In genomic region chrX:124736553-124737240, GRCh38 we compare ENCODE assay signal across 10 cellular contexts.
DNase-seq lines count a peak whose midpoint lies in the region; TF ChIP-seq lines count a peak whose summit lies in the region.
"Had no signal": no experiment of that assay in that cellular context is flagged by ENCODE, and none has a peak within 500 bp of the region (broad histone marks: within the 10 kb centered on the region; RNA-seq: fewer than 3 reads in every experiment).

No MANE protein-coding gene starts in this region.

- no peak for TF ChIP-seq POLR2A in spleen (IDR thresholded peaks at IDR 0.05)

- peaks cover 4% of the 10 kb centered on the region for H3K27me3 Mint-ChIP-seq in Caco-2 (ENCODE audit: insufficient read depth, unreplicated experiment)
- H3K27me3 Mint-ChIP-seq in activated naive CD4-positive, alpha-beta T cell treated with anti-CD3 and anti-CD28 coated beads, Interleukin-2, amount 10 ng/mL, durations not matched to agents 7 days and 5 days, result no peaks in the 10 kb centered on the region

- H3K27me3 ChIP-seq in Caco-2 (replicated peaks; ENCODE audit: control insufficient read depth, insufficient read depth, low read length) (no peaks in the 10 kb centered on the region), spleen (replicated peaks in 1 of 7) (no peaks in the 10 kb centered on the region), ascending aorta (no peaks in the 10 kb centered on the region)
- H3K27me3 ChIP-seq: right lobe of liver had no signal

- intact Hi-C loops in Caco-2 (cut with micrococcal nuclease; ENCODE audit: unreplicated experiment) (no loop called here), spleen (cut with DNase I; ENCODE audit: low total_unique reads) (no loop called here), ascending aorta (cut with DNase I) (no loop called here)

- H3K4me1 ChIP-seq in Caco-2 (no peaks in the 10 kb centered on the region), spleen (no peaks in the 10 kb centered on the region), ascending aorta (no peaks in the 10 kb centered on the region)
- H3K4me1 ChIP-seq: right lobe of liver had no signal

- H3K27ac ChIP-seq in spleen (no peak overlapping the region), ascending aorta (no peak overlapping the region)
- H3K27ac ChIP-seq: right lobe of liver had no signal

- WGBS in spleen, 5 donors, result 47 to 82% (median 64%) methylated on average over 8 to 9 of the region's 9 CpGs

- POLR2A ChIA-PET in Caco-2 (lab: Charles Lee), result no interaction called here

- H3K36me3 ChIP-seq in Caco-2 (ENCODE audit: control insufficient read depth, insufficient read depth, low read length) (no peaks in the 10 kb centered on the region), spleen (no peaks in the 10 kb centered on the region), ascending aorta (no peaks in the 10 kb centered on the region)
- H3K36me3 ChIP-seq: right lobe of liver had no signal

- no peak overlapping the region for H3K27ac Mint-ChIP-seq in Caco-2 (ENCODE audit: unreplicated experiment)
- H3K27ac Mint-ChIP-seq in activated naive CD4-positive, alpha-beta T cell treated with anti-CD3 and anti-CD28 coated beads, Interleukin-2, amount 10 ng/mL, durations not matched to agents 7 days and 5 days, result peak overlapping the region; percentile 96

- H3K9me3 ChIP-seq in Caco-2, result no peaks in the 10 kb centered on the region
- H3K9me3 ChIP-seq in spleen, result no peaks in the 10 kb centered on the region
- no peaks in the 10 kb centered on the region for H3K9me3 ChIP-seq in ascending aorta
- H3K9me3 ChIP-seq: right lobe of liver had no signal

- no TSS peak for BruUV-seq in Caco-2 (replicated peaks; lab: Mats Ljungman, UMichigan)

- no peaks in the 10 kb centered on the region for H3K4me1 Mint-ChIP-seq in Caco-2 (ENCODE audit: low read depth, unreplicated experiment)
- peaks cover 47% of the 10 kb centered on the region for H3K4me1 Mint-ChIP-seq in activated naive CD4-positive, alpha-beta T cell treated with anti-CD3 and anti-CD28 coated beads, Interleukin-2, amount 10 ng/mL, durations not matched to agents 7 days and 5 days

- no peaks in the 10 kb centered on the region for H3K36me3 Mint-ChIP-seq in Caco-2 (ENCODE audit: insufficient read depth, unreplicated experiment)
- peaks cover 2% of the 10 kb centered on the region for H3K36me3 Mint-ChIP-seq in activated naive CD4-positive, alpha-beta T cell treated with anti-CD3 and anti-CD28 coated beads, Interleukin-2, amount 10 ng/mL, durations not matched to agents 7 days and 5 days

- H3K9me3 Mint-ChIP-seq in Caco-2 (ENCODE audit: unreplicated experiment), result no peaks in the 10 kb centered on the region
- no peaks in the 10 kb centered on the region for H3K9me3 Mint-ChIP-seq in activated naive CD4-positive, alpha-beta T cell treated with anti-CD3 and anti-CD28 coated beads, Interleukin-2, amount 10 ng/mL, durations not matched to agents 7 days and 5 days

- CTCF ChIA-PET in Caco-2 (lab: Charles Lee), result no interaction called here
- CTCF ChIA-PET in activated naive CD4-positive, alpha-beta T cell treated with anti-CD3 and anti-CD28 coated beads, Interleukin-2, amount 10 ng/mL, durations not matched to agents 7 days and 5 days (lab: Charles Lee), result interaction anchor here (0.9 kb wide), 1 partner anchor 395 kb away, joined by 5 read pairs; no protein-coding TSS in a partner anchor

- H3K4me3 Mint-ChIP-seq in Caco-2 (ENCODE audit: unreplicated experiment), result peak overlapping the region; percentile 16
- H3K4me3 Mint-ChIP-seq in activated naive CD4-positive, alpha-beta T cell treated with anti-CD3 and anti-CD28 coated beads, Interleukin-2, amount 10 ng/mL, durations not matched to agents 7 days and 5 days, result peak overlapping the region; percentile 58

- DNase-seq in Caco-2, result peak in 1 of 2 experiments; percentile 22
- DNase-seq in T-helper 2 cell, result peak; percentile 7 to 92 (median 47)
- peak; percentile 81 for DNase-seq in activated naive CD4-positive, alpha-beta T cell treated with anti-CD3 and anti-CD28 coated beads, Interleukin-2, amount 10 ng/mL, durations not matched to agents 7 days and 5 days
- peak; percentile 79 for DNase-seq in spleen
- DNase-seq in ascending aorta (ENCODE audit: low spot score in 2 of 2), result no peak
- DNase-seq in GM20000 (ENCODE audit: low spot score), result no peak
- no peak for DNase-seq in NCI-H226
- no peak for DNase-seq in NCI-H1694 (lab: John Stamatoyannopoulos, UW)
- DNase-seq: AML-193 had no signal

- H3K4me3 ChIP-seq in Caco-2 (ENCODE audit: low read depth, low read length), result no peak overlapping the region
- no peak overlapping the region for H3K4me3 ChIP-seq in spleen
- no peak overlapping the region for H3K4me3 ChIP-seq in ascending aorta
- H3K4me3 ChIP-seq: right lobe of liver had no signal

- no peak for TF ChIP-seq CTCF in Caco-2 (IDR thresholded peaks at IDR 0.05; ENCODE audit: insufficient read depth in 1 of 2, low read depth in 1 of 2, low read length in 1 of 2, severe bottlenecking in 1 of 2, unreplicated experiment in 1 of 2)
- TF ChIP-seq CTCF in spleen (IDR thresholded peaks at IDR 0.05 in 8 of 11, conservative IDR thresholded peaks at IDR 0.05 in 3 of 11), result no peak
- no peak for TF ChIP-seq CTCF in ascending aorta (IDR thresholded peaks at IDR 0.05)
- no peak for TF ChIP-seq CTCF in GM20000 (IDR thresholded peaks at IDR 0.05; ENCODE audit: extremely low read depth, missing control alignments)

Comparison
In these comparisons a context has a peak if more than half of its experiments do, and no peak if none do; other contexts are left out.
1. DNase-seq: peak in T-helper 2 cell (5 of 5), activated naive CD4-positive, alpha-beta T cell treated with anti-CD3 and anti-CD28 coated beads, Interleukin-2, amount 10 ng/mL, durations not matched to agents 7 days and 5 days (single experiment) and spleen (single experiment); none in ascending aorta (0 of 2), GM20000 (single experiment), NCI-H226 (single experiment) and NCI-H1694 (single experiment).